Comparison of ENCODE assay signal across 24 cellular contexts in the genomic region with DNA sequence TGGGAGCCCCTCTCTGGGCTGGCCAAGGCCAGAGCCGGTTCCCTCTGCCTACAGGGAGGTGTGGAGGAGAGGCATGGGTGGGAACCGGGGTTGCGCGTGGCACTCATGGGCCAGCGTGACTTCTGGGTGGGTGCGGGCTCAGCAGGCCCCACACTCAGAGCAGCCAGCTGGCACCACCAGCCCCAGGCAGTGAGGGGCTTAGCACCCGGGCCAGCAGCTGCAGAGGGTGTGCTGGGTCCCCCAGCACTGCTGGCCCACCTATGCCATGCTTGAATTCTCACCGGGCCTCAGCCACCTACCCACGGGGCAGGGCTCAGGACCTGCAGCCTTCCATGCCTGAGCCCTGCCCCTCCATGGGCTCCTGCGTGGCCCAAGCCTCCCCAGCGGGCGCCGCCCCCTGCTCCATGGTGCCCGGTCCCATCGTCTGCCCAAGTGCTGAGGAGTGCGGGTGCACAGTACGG.
"Had no signal": no experiment of that assay in that cellular context is flagged by ENCODE, and none has a peak within 500 bp of the region (broad histone marks: within the 10 kb centered on the region; RNA-seq: fewer than 3 reads in every experiment).

No MANE protein-coding gene starts in this region.

- FAIRE-seq: keratinocyte, pancreas, small intestine had no signal

- H3K36me3 ChIP-seq: left lung, pancreas, sigmoid colon, spleen, suprapubic skin, thoracic aorta, tibial artery, uterus had no signal

- ATAC-seq: left colon; left lung; natural killer cell; pancreas; psoas muscle; stimulated activated effector memory CD8-positive, alpha-beta T cell treated with anti-CD3 and anti-CD28 coated beads, Interleukin-12 subunit alpha, Interleukin-12 subunit beta, amount 100 ng/mL, for 72 hours had no signal

- DNase-seq: hippocampal formation; left colon; mesendoderm; naive B cell; natural killer cell; nephron progenitor cell; psoas muscle; sigmoid colon; small intestine; spleen; stimulated activated CD4-positive, alpha-beta T cell treated with anti-CD3 and anti-CD28 coated beads, Interleukin-4, amount 100 ng/mL, for 24 hours; stimulated activated naive CD4-positive, alpha-beta T cell treated with Interleukin-2 at 50 U/mL for 16 hours; tibial artery; trophoblast cell; uterus had no signal

- H3K27ac ChIP-seq: left lung, neural progenitor cell, pancreas, psoas muscle, sigmoid colon, spleen, suprapubic skin, thoracic aorta, tibial artery, uterus had no signal

- H3K27me3 Mint-ChIP-seq: naive B cell had no signal

- H3K4me1 Mint-ChIP-seq: mesothelial cell of epicardium; naive B cell; natural killer cell; nephron progenitor cell; neural progenitor cell; stimulated activated effector memory CD8-positive, alpha-beta T cell treated with anti-CD3 and anti-CD28 coated beads, Interleukin-12 subunit alpha, Interleukin-12 subunit beta, amount 100 ng/mL, for 72 hours had no signal

- H3K9me3 ChIP-seq: pancreas, uterus had no signal

- H3K4me3 ChIP-seq: left lung, lung, neural progenitor cell, pancreas, psoas muscle, sigmoid colon, spleen, suprapubic skin, thoracic aorta, tibial artery, uterus had no signal

- H3K9ac ChIP-seq: neural progenitor cell had no signal

- H3K27ac Mint-ChIP-seq: mesothelial cell of epicardium; naive B cell; natural killer cell; nephron progenitor cell; neural progenitor cell; stimulated activated effector memory CD8-positive, alpha-beta T cell treated with anti-CD3 and anti-CD28 coated beads, Interleukin-12 subunit alpha, Interleukin-12 subunit beta, amount 100 ng/mL, for 72 hours had no signal

- H3K36me3 Mint-ChIP-seq: mesothelial cell of epicardium; neural progenitor cell; stimulated activated effector memory CD8-positive, alpha-beta T cell treated with anti-CD3 and anti-CD28 coated beads, Interleukin-12 subunit alpha, Interleukin-12 subunit beta, amount 100 ng/mL, for 72 hours had no signal

- H3K4me1 ChIP-seq: left lung, neural progenitor cell, pancreas, psoas muscle, sigmoid colon, spleen, suprapubic skin, tibial artery, uterus had no signal

- H3K4me3 Mint-ChIP-seq: mesothelial cell of epicardium; naive B cell; natural killer cell; nephron progenitor cell; neural progenitor cell; stimulated activated effector memory CD8-positive, alpha-beta T cell treated with anti-CD3 and anti-CD28 coated beads, Interleukin-12 subunit alpha, Interleukin-12 subunit beta, amount 100 ng/mL, for 72 hours had no signal
